19 cellular contexts compared by ENCODE assay signal in the genomic region with DNA sequence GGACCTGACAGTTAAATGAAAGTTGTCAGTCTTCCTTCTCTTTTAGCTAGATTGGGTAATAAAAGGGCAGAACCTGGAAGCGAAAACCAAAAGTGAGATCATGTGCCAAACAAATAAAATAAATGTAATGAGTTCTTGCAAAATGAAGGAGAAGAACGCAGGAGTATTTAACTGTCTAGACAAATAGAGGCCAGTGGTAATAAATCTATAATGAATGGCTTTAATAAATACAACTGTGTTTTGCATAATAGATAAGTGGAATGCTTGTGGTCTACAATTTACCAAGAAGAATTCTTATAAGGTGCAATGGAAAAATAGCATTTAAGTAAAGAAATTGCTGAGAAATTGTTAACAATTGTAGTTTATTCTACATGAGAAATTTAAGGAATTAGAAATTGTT.
"Had no signal": no experiment of that assay in that cellular context is flagged by ENCODE, and none has a peak within 500 bp of the region (broad histone marks: within the 10 kb centered on the region; RNA-seq: fewer than 3 reads in every experiment).

No MANE protein-coding gene starts in this region.

- FAIRE-seq: RCC 7860 had no signal

- H3K9me3 ChIP-seq: SK-N-SH had no signal

- H3K27ac ChIP-seq: RWPE1 had no signal

- DNase-seq: Karpas-422, KG1, MM.1S, NCI-H1092 treated with DMSO at 0.1 percent for 48 hours, NCI-H1436, NCI-H187, NCI-H2029, NCI-H2081 treated with DMSO at 0.1 percent for 48 hours, NCI-H2171, NCI-H226, NCI-H446, NCI-H510A, NCI-H524 treated with DMSO at 0.1 percent for 48 hours, NCI-H774, SHP77, SK-N-SH, SW 1271 had no signal
